In the genomic region with DNA sequence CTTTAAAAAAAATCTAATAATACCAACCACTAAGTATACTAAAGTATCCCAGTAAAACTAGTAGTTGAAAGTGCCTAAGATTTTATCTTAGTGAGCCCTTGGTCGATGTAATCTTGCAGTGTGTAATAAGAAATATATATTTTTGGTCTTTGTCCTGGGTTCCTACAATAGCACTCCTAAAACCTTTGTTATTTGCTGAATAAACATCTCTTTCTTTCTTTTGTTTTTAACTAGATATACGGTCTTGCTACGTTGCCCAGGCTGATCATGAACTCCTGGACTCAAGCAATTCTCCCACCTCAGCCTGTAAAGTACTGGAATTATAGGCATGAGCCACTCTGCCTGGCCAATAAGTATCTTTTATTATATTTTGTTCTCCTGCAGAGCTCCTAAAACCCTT, we compare ENCODE assay signal across 1 cellular context.
TF ChIP-seq lines count a peak whose summit lies in the region.

No MANE protein-coding gene starts in this region.

TF ChIP-seq in HepG2, 621 proteins besides CTCF, POLR2A, EP300 and RAD21:
- TF ChIP-seq ZNF296 (CRISPR knock-in tag; conservative IDR thresholded peaks at IDR 0.05) (no peak), ZNF704 (CRISPR knock-in tag; IDR thresholded peaks at IDR 0.05; ENCODE audit: borderline replicate concordance) (no peak), PRDM10 (CRISPR knock-in tag; IDR thresholded peaks at IDR 0.05; ENCODE audit: low read depth) (no peak), MAFK (conservative IDR thresholded peaks at IDR 0.05 in 1 of 2, IDR thresholded peaks at IDR 0.05 in 1 of 2; ENCODE audit: low read length in 2 of 2) (peak; percentile 77 to 85), MAFF (IDR thresholded peaks at IDR 0.05; ENCODE audit: low read depth, low read length) (peak; percentile 75), ZNF333 (CRISPR knock-in tag; IDR thresholded peaks at IDR 0.05; ENCODE audit: borderline replicate concordance) (no peak)
